ENCODE assay signal across 7 cellular contexts in genomic region chr4:98482847-98483806, GRCh38.
DNase-seq lines count a peak whose midpoint lies in the region; ATAC-seq and TF ChIP-seq lines count a peak whose summit lies in the region.

No MANE protein-coding gene starts in this region.

- no peaks in the 10 kb centered on the region for H3K27me3 Mint-ChIP-seq in activated CD4-positive, alpha-beta memory T cell treated with anti-CD3 and anti-CD28 coated beads, Interleukin-2, amount 10 ng/mL, durations not matched to agents 7 days and 5 days
- no peaks in the 10 kb centered on the region for H3K27me3 Mint-ChIP-seq in osteocyte (ENCODE audit: unreplicated experiment)

- H3K9me3 Mint-ChIP-seq in activated CD4-positive, alpha-beta memory T cell treated with anti-CD3 and anti-CD28 coated beads, Interleukin-2, amount 10 ng/mL, durations not matched to agents 7 days and 5 days = no peaks in the 10 kb centered on the region
- H3K9me3 Mint-ChIP-seq in osteocyte (ENCODE audit: unreplicated experiment) = no peaks in the 10 kb centered on the region

- H3K4me1 Mint-ChIP-seq in activated CD4-positive, alpha-beta memory T cell treated with anti-CD3 and anti-CD28 coated beads, Interleukin-2, amount 10 ng/mL, durations not matched to agents 7 days and 5 days = peaks cover 78% of the 10 kb centered on the region
- H3K4me1 Mint-ChIP-seq in osteocyte (ENCODE audit: unreplicated experiment) = peaks cover 24% of the 10 kb centered on the region

- TF ChIP-seq CTCF in osteocyte (IDR thresholded peaks at IDR 0.05) = no peak

- H3K27ac Mint-ChIP-seq in activated CD4-positive, alpha-beta memory T cell treated with anti-CD3 and anti-CD28 coated beads, Interleukin-2, amount 10 ng/mL, durations not matched to agents 7 days and 5 days = peak overlapping the region; percentile 55
- peak overlapping the region; percentile 68 for H3K27ac Mint-ChIP-seq in osteocyte (ENCODE audit: unreplicated experiment)

- DNase-seq in GM19240 (ENCODE audit: insufficient read length, low spot score) (peak; percentile 21), osteocyte (ENCODE audit: extremely low spot score, unreplicated experiment) (no peak), NCI-H748 treated with DMSO at 0.1 percent for 48 hours (lab: John Stamatoyannopoulos, UW) (no peak), putamen (ENCODE audit: low spot score) (no peak), NCI-H226 (no peak)
- peak; percentile 20 for DNase-seq in activated CD4-positive, alpha-beta memory T cell treated with anti-CD3 and anti-CD28 coated beads, Interleukin-2, amount 10 ng/mL, durations not matched to agents 7 days and 5 days

- H3K36me3 Mint-ChIP-seq in activated CD4-positive, alpha-beta memory T cell treated with anti-CD3 and anti-CD28 coated beads, Interleukin-2, amount 10 ng/mL, durations not matched to agents 7 days and 5 days (ENCODE audit: low read depth) = peaks cover 25% of the 10 kb centered on the region
- peaks cover 26% of the 10 kb centered on the region for H3K36me3 Mint-ChIP-seq in osteocyte (ENCODE audit: unreplicated experiment)

- peak; percentile 98 for ATAC-seq in HG03039 (IDR thresholded peaks at IDR 0.05; ENCODE audit: unreplicated experiment)

- CTCF ChIA-PET in activated CD4-positive, alpha-beta memory T cell treated with anti-CD3 and anti-CD28 coated beads, Interleukin-2, amount 10 ng/mL, durations not matched to agents 7 days and 5 days (lab: Charles Lee) = interaction anchor here (1.8 kb wide), 1 partner anchor 512 kb away, joined by 7 read pairs; the partner anchor contains the start of gene METAP1

- POLR2A ChIA-PET in activated CD4-positive, alpha-beta memory T cell treated with anti-CD3 and anti-CD28 coated beads, Interleukin-2, amount 10 ng/mL, durations not matched to agents 7 days and 5 days (lab: Charles Lee) = no interaction called here

- peak overlapping the region; percentile 2 for H3K4me3 Mint-ChIP-seq in activated CD4-positive, alpha-beta memory T cell treated with anti-CD3 and anti-CD28 coated beads, Interleukin-2, amount 10 ng/mL, durations not matched to agents 7 days and 5 days
- no peak overlapping the region for H3K4me3 Mint-ChIP-seq in osteocyte (ENCODE audit: unreplicated experiment)

Comparison
In these comparisons a context has a peak if more than half of its experiments do, and no peak if none do; other contexts are left out.
1. DNase-seq: peak in GM19240 (single experiment) and activated CD4-positive, alpha-beta memory T cell treated with anti-CD3 and anti-CD28 coated beads, Interleukin-2, amount 10 ng/mL, durations not matched to agents 7 days and 5 days (single experiment); none in osteocyte (single experiment), NCI-H748 treated with DMSO at 0.1 percent for 48 hours (single experiment), putamen (single experiment) and NCI-H226 (single experiment).